20 cellular contexts compared by ENCODE assay signal in the genomic region with DNA sequence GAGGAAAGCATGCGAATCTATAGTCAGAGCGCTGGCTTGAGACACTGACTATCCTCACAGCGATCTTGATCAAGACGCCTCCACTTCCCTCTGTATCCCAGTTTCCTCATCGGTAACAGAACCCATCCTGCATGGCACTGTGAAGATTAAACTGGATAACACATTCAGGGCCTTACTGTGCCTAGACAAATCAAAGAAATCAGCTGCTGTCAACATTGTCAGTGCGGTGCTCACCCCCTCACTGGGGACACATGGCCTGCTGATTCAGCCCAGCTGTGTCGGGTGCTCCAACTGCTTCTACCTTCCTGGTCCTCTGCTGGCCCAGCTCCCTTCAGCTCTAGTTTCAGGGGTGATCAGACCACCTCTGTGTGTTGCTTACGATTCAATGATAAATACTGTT.
"Had no signal": no experiment of that assay in that cellular context is flagged by ENCODE, and none has a peak within 500 bp of the region (broad histone marks: within the 10 kb centered on the region; RNA-seq: fewer than 3 reads in every experiment).

No MANE protein-coding gene starts in this region.

- ATAC-seq: effector memory CD8-positive, alpha-beta T cell; esophagus mucosa; foreskin keratinocyte; gastroesophageal sphincter; heart left ventricle; left cardiac atrium; left lung; left ventricle myocardium superior; lower lobe of right lung had no signal

- H3K4me1 ChIP-seq: foreskin keratinocyte, left lung had no signal

- DNase-seq: dermis blood vessel endothelial cell; dorsolateral prefrontal cortex; effector CD8-positive, alpha-beta T cell; effector memory CD8-positive, alpha-beta T cell; endodermal cell; erythroblast; foreskin keratinocyte; heart left ventricle; hippocampal formation; left cardiac atrium; left lung; left ventricle myocardium superior; lower lobe of right lung; mesenchymal stem cell; naive B cell had no signal

- H3K9me3 ChIP-seq: gastroesophageal sphincter, heart left ventricle, left lung, lower lobe of right lung, mucosa of descending colon had no signal

- H3K4me3 ChIP-seq: coronary artery, dorsolateral prefrontal cortex, gastroesophageal sphincter, heart left ventricle, left lung, lower lobe of right lung, mucosa of descending colon had no signal

- H3K27me3 ChIP-seq: dorsolateral prefrontal cortex, gastroesophageal sphincter, left lung had no signal

- H3K27ac ChIP-seq: coronary artery, dorsolateral prefrontal cortex, epithelial cell of prostate, foreskin keratinocyte, gastroesophageal sphincter, heart left ventricle, left lung, lower lobe of right lung had no signal

- H3K36me3 ChIP-seq: gastroesophageal sphincter, heart left ventricle, left lung, lower lobe of right lung had no signal
